Comparison of ENCODE assay signal across 9 cellular contexts in the genomic region with DNA sequence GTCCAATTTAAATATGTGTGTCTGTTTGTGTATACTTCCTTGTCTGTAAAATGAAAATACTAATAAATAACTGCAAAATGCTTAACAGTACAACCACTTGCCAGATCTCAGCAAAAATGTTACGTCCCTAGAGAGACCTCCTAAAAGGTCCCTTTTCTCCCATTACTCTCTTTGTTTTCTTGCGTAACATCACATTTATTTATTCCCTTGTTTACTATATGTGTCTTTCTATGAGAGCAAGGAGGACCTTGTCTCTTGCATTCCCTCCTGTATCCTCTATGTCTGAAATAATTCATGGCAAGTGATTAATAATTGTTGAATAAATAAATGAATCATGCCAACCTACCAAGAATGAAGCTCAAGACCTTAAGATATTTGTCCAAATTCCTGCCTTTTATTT. TPM values are rescaled to one million over a fixed set of nuclear protein-coding genes. Genes with fewer than 3 reads are reported as not detected.
"Had no signal": no experiment of that assay in that cellular context is flagged by ENCODE, and none has a peak within 500 bp of the region (broad histone marks: within the 10 kb centered on the region; RNA-seq: fewer than 3 reads in every experiment).

No MANE protein-coding gene starts in this region.

- ATAC-seq: GM23338 had no signal

- FAIRE-seq: H1, H54, HTR-8/SVneo had no signal

- H3K27ac Mint-ChIP-seq: GM23338, H9 had no signal

- H3K27me3 Mint-ChIP-seq: IgD-negative memory B cell had no signal

- H3K4me2 ChIP-seq: GM23338 had no signal

- DNase-seq: H9, HCEC 1CT, Kasumi-1, KG1 had no signal

- H3K4me3 ChIP-seq: GM23338 had no signal

- H3K4me3 Mint-ChIP-seq: GM23338, H9, IgD-negative memory B cell had no signal

- H2AFZ ChIP-seq: GM23338 had no signal

RNA-seq across cellular contexts. Expression of a gene that starts 40.6 kb away (rescaled TPM):
- polyA plus RNA-seq: IgD-negative memory B cell had no signal
